Comparison of ENCODE assay signal across 10 cellular contexts in genomic region chr19:51693246-51693645, GRCh38. TPM values are rescaled to one million over a fixed set of nuclear protein-coding genes. Genes with fewer than 3 reads are reported as not detected.
DNase-seq lines count a peak whose midpoint lies in the region; ATAC-seq and TF ChIP-seq lines count a peak whose summit lies in the region.
"Had no signal": no experiment of that assay in that cellular context is flagged by ENCODE, and none has a peak within 500 bp of the region (broad histone marks: within the 10 kb centered on the region; RNA-seq: fewer than 3 reads in every experiment).

Gene SPACA6 (plus strand): TSS chr19:51693330. CDS start chr19:51693527, 197 bp downstream.

- H3K4me3 Mint-ChIP-seq in CD14-positive monocyte = peak within 1 kb of the TSS; percentile 17 to 61
- H3K4me3 Mint-ChIP-seq: memory B cell had no signal

- peaks cover 21% of the 10 kb centered on the region for H3K4me1 Mint-ChIP-seq in CD14-positive monocyte

- DNase-seq in CD14-positive monocyte (ENCODE audit: low spot score) = no peak
- DNase-seq in adipocyte (ENCODE audit: low read depth) = no peak
- DNase-seq in cardiac muscle cell (ENCODE audit: low read depth in 1 of 2, low spot score in 1 of 2) = no peak
- DNase-seq in psoas muscle = no peak
- no peak for DNase-seq in NCI-H774 (lab: John Stamatoyannopoulos, UW)
- no peak for DNase-seq in HuH-7.5 (ENCODE audit: low spot score)
- no peak for DNase-seq in glomerular visceral epithelial cell (ENCODE audit: extremely low spot score)
- DNase-seq: DMS153 had no signal

- H3K9me3 ChIP-seq in adipocyte (ENCODE audit: control insufficient read depth, low read length) (no peaks in the 10 kb centered on the region), cardiac muscle cell (ENCODE audit: low read depth) (no peaks in the 10 kb centered on the region), psoas muscle (no peaks in the 10 kb centered on the region)

- TF ChIP-seq CTCF in CD14-positive monocyte (IDR thresholded peaks at IDR 0.05) (no peak), cardiac muscle cell (IDR thresholded peaks at IDR 0.05; ENCODE audit: low read depth, low read length) (no peak), psoas muscle (IDR thresholded peaks at IDR 0.05) (no peak)

- H3K27me3 ChIP-seq in adipocyte (replicated peaks; ENCODE audit: control insufficient read depth, insufficient read depth, low read length) (no peaks in the 10 kb centered on the region), cardiac muscle cell (no peaks in the 10 kb centered on the region), psoas muscle (ENCODE audit: insufficient read depth in 3 of 3, low read length in 2 of 3) (no peaks in the 10 kb centered on the region)

- intact Hi-C loops in CD14-positive monocyte (cut with micrococcal nuclease) = loop anchor here in 1 of 2 donors (5.0 kb wide), 1 partner anchor 34 kb away; no protein-coding TSS in a partner anchor
- intact Hi-C loops in psoas muscle (cut with DNase I) = no loop called here

- H3K36me3 Mint-ChIP-seq in CD14-positive monocyte = peaks cover 3 to 8% of the 10 kb centered on the region in 2 donors

- H3K27ac ChIP-seq in cardiac muscle cell (no peak within 1 kb of the TSS), psoas muscle (no peak within 1 kb of the TSS)

- H3K27ac Mint-ChIP-seq in CD14-positive monocyte = peak within 1 kb of the TSS in 2 of 7 donors; percentile 3 to 55
- H3K27ac Mint-ChIP-seq: memory B cell had no signal

- peaks cover 0 to 11% (median 4%) of the 10 kb centered on the region in 7 donors for H3K9me3 Mint-ChIP-seq in CD14-positive monocyte
- H3K9me3 Mint-ChIP-seq: memory B cell had no signal

- H3K9ac ChIP-seq in adipocyte (ENCODE audit: low read length) = peak within 1 kb of the TSS; percentile 61

- peaks cover 12% of the 10 kb centered on the region for H3K4me1 ChIP-seq in adipocyte (ENCODE audit: control insufficient read depth, insufficient read depth, low read length)
- peaks cover 12% of the 10 kb centered on the region for H3K4me1 ChIP-seq in cardiac muscle cell (ENCODE audit: low read depth)
- no peaks in the 10 kb centered on the region for H3K4me1 ChIP-seq in psoas muscle

- ATAC-seq in psoas muscle (no peak), HG03135 (IDR thresholded peaks at IDR 0.05; ENCODE audit: unreplicated experiment) (no peak)

- H3K36me3 ChIP-seq in adipocyte (ENCODE audit: control insufficient read depth, insufficient read depth, low read length, severe bottlenecking) (peaks cover 45% of the 10 kb centered on the region), cardiac muscle cell (peaks cover 12% of the 10 kb centered on the region), psoas muscle (ENCODE audit: insufficient read depth in 1 of 2, low read depth in 1 of 2) (peaks cover 0 to 41% of the 10 kb centered on the region in 2 donors)

- peaks cover 50 to 72% (median 68%) of the 10 kb centered on the region in 3 donors for H3K27me3 Mint-ChIP-seq in CD14-positive monocyte (ENCODE audit: low read depth in 3 of 3)

- H3K4me3 ChIP-seq in adipocyte (ENCODE audit: low read length) (peak within 1 kb of the TSS; percentile 99), cardiac muscle cell (no peak within 1 kb of the TSS), psoas muscle (peak within 1 kb of the TSS; percentile 86)

- WGBS in psoas muscle, 3 donors = 70 to 76% (median 76%) methylated on average over 8 of the region's 8 CpGs

RNA-seq across cellular contexts. Expression of gene SPACA6, which starts in this region (rescaled TPM):
- polyA plus RNA-seq in CD14-positive monocyte (1 to 10 TPM in 1 of 2 donors, under 1 TPM in 1; 0.99 to 2.4 TPM), cardiac muscle cell (11.0 and 16.5 TPM in 2 replicates), psoas muscle (1 to 10 TPM; 1.5 to 5.2 (median 2.1) TPM)
- total RNA-seq in cardiac muscle cell (13.8 and 23.4 TPM in 2 replicates), psoas muscle (1 to 10 TPM; 2.9 to 4.2 (median 3.5) TPM)
